In genomic region chr10:131947631-131948347, GRCh38 we compare ENCODE assay signal across 1 cellular context.
TF ChIP-seq lines count a peak whose summit lies in the region.

No MANE protein-coding gene starts in this region.

TF ChIP-seq in GM23338, 12 proteins besides CTCF, POLR2A, EP300 and RAD21 (continued from another document):
- TF ChIP-seq, protein P1, sequence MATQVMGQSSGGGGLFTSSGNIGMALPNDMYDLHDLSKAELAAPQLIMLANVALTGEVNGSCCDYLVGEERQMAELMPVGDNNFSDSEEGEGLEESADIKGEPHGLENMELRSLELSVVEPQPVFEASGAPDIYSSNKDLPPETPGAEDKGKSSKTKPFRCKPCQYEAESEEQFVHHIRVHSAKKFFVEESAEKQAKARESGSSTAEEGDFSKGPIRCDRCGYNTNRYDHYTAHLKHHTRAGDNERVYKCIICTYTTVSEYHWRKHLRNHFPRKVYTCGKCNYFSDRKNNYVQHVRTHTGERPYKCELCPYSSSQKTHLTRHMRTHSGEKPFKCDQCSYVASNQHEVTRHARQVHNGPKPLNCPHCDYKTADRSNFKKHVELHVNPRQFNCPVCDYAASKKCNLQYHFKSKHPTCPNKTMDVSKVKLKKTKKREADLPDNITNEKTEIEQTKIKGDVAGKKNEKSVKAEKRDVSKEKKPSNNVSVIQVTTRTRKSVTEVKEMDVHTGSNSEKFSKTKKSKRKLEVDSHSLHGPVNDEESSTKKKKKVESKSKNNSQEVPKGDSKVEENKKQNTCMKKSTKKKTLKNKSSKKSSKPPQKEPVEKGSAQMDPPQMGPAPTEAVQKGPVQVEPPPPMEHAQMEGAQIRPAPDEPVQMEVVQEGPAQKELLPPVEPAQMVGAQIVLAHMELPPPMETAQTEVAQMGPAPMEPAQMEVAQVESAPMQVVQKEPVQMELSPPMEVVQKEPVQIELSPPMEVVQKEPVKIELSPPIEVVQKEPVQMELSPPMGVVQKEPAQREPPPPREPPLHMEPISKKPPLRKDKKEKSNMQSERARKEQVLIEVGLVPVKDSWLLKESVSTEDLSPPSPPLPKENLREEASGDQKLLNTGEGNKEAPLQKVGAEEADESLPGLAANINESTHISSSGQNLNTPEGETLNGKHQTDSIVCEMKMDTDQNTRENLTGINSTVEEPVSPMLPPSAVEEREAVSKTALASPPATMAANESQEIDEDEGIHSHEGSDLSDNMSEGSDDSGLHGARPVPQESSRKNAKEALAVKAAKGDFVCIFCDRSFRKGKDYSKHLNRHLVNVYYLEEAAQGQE (IDR thresholded peaks at IDR 0.05; ENCODE audit: unreplicated experiment), result no peak
- TF ChIP-seq EZH2 (IDR thresholded peaks at IDR 0.05; ENCODE audit: low read depth, unreplicated experiment) (no peak), EZH2phosphoT487 (IDR thresholded peaks at IDR 0.05; ENCODE audit: unreplicated experiment) (no peak), ZNF331 (CRISPR knock-in tag; IDR thresholded peaks at IDR 0.05; ENCODE audit: low read depth) (no peak)
